ENCODE assay signal across 8 cellular contexts in genomic region chr7:7180725-7181428, GRCh38. TPM values are rescaled to one million over a fixed set of nuclear protein-coding genes. Genes with fewer than 3 reads are reported as not detected.
DNase-seq lines count a peak whose midpoint lies in the region; ATAC-seq and TF ChIP-seq lines count a peak whose summit lies in the region.

No MANE protein-coding gene starts in this region.

- POLR2A ChIA-PET in activated B cell treated with CpG ODN at 0.5 μM for 24 hours (lab: Charles Lee) = interaction anchor here (0.6 to 4.1 kb wide), 12 partner anchors 8 to 459 kb away, joined by 3 to 53 read pairs (median 24); partner anchors contain the start of genes MIOS and UMAD1

- H3K9me3 ChIP-seq in iPS-18a (ENCODE audit: control insufficient read depth, low read depth, low read length) = no peaks in the 10 kb centered on the region

- H3K27me3 Mint-ChIP-seq in activated B cell treated with CpG ODN at 0.5 μM for 24 hours = no peaks in the 10 kb centered on the region

- H3K9ac ChIP-seq in iPS-18a (ENCODE audit: low read length) = peak overlapping the region; percentile 92

- peaks cover 35% of the 10 kb centered on the region for H3K4me1 ChIP-seq in iPS-18a (ENCODE audit: control insufficient read depth, low read depth, low read length)

- CTCF ChIA-PET in activated B cell treated with CpG ODN at 0.5 μM for 24 hours (lab: Charles Lee) = interaction anchor here (0.6 to 2.6 kb wide), 11 partner anchors 21 to 500 kb away, joined by 3 to 25 read pairs (median 5); no protein-coding TSS in a partner anchor

- intact Hi-C loops in activated B cell treated with CpG ODN at 0.5 μM for 24 hours (cut with micrococcal nuclease) = loop anchor here (5.0 kb wide), 1 partner anchor 141 kb away; no protein-coding TSS in a partner anchor

- no peaks in the 10 kb centered on the region for H3K27me3 ChIP-seq in HL-60 (ENCODE audit: insufficient read depth, poor library complexity, severe bottlenecking)
- H3K27me3 ChIP-seq in iPS-18a (ENCODE audit: control insufficient read depth, insufficient read depth, low read length) = no peaks in the 10 kb centered on the region

- peak overlapping the region; percentile 99 for H3K4me3 Mint-ChIP-seq in activated B cell treated with CpG ODN at 0.5 μM for 24 hours
- peak overlapping the region; percentile 91 for H3K4me3 Mint-ChIP-seq in stimulated activated effector memory CD8-positive, alpha-beta T cell treated with anti-CD3 and anti-CD28 coated beads, Interleukin-12 subunit alpha, Interleukin-12 subunit beta, amount 100 ng/mL, for 72 hours

- peak overlapping the region; percentile 100 for H3K27ac Mint-ChIP-seq in activated B cell treated with CpG ODN at 0.5 μM for 24 hours
- H3K27ac Mint-ChIP-seq in stimulated activated effector memory CD8-positive, alpha-beta T cell treated with anti-CD3 and anti-CD28 coated beads, Interleukin-12 subunit alpha, Interleukin-12 subunit beta, amount 100 ng/mL, for 72 hours = peak overlapping the region; percentile 96

- no peak overlapping the region; the same call in 1 of the 2 replicates for H3K4me3 ChIP-seq in HL-60 (replicated peaks; ENCODE audit: insufficient read depth, low read length)
- H3K4me3 ChIP-seq in iPS-18a (ENCODE audit: low read length) = peak overlapping the region; percentile 87

- peaks cover 54% of the 10 kb centered on the region for H3K4me1 Mint-ChIP-seq in activated B cell treated with CpG ODN at 0.5 μM for 24 hours
- H3K4me1 Mint-ChIP-seq in stimulated activated effector memory CD8-positive, alpha-beta T cell treated with anti-CD3 and anti-CD28 coated beads, Interleukin-12 subunit alpha, Interleukin-12 subunit beta, amount 100 ng/mL, for 72 hours = peaks cover 28% of the 10 kb centered on the region

- H3K36me3 Mint-ChIP-seq in activated B cell treated with CpG ODN at 0.5 μM for 24 hours (ENCODE audit: low read depth) = peaks cover 31% of the 10 kb centered on the region
- peaks cover 14% of the 10 kb centered on the region for H3K36me3 Mint-ChIP-seq in stimulated activated effector memory CD8-positive, alpha-beta T cell treated with anti-CD3 and anti-CD28 coated beads, Interleukin-12 subunit alpha, Interleukin-12 subunit beta, amount 100 ng/mL, for 72 hours

- DNase-seq in HL-60 (ENCODE audit: low read depth in 1 of 2, low spot score in 1 of 2) = peak in 1 of 2 experiments; percentile 38
- no peak for DNase-seq in activated B cell treated with CpG ODN at 0.5 μM for 24 hours
- no peak for DNase-seq in stimulated activated effector memory CD8-positive, alpha-beta T cell treated with anti-CD3 and anti-CD28 coated beads, Interleukin-12 subunit alpha, Interleukin-12 subunit beta, amount 100 ng/mL, for 72 hours (ENCODE audit: low spot score in 2 of 2)
- DNase-seq in cortex of kidney (lab: John Stamatoyannopoulos, UW) = no peak
- DNase-seq in hypothalamus (lab: John Stamatoyannopoulos, UW) = no peak
- DNase-seq in GOT3 (lab: John Stamatoyannopoulos, UW) = no peak

- TF ChIP-seq CTCF in HL-60 (IDR thresholded peaks at IDR 0.05; ENCODE audit: insufficient read depth, low read length) (no peak), activated B cell treated with CpG ODN at 0.5 μM for 24 hours (IDR thresholded peaks at IDR 0.05) (no peak)

- H3K27ac ChIP-seq in HL-60 (replicated peaks) = peak overlapping the region; percentile 93
- H3K27ac ChIP-seq in iPS-18a (ENCODE audit: low read length) = no peak overlapping the region

- H3K36me3 ChIP-seq in iPS-18a (ENCODE audit: control insufficient read depth, low read depth, low read length) = peaks cover 9% of the 10 kb centered on the region

- ATAC-seq in activated B cell treated with CpG ODN at 0.5 μM for 24 hours (ENCODE audit: low read depth) (no peak), GM21526 (IDR thresholded peaks at IDR 0.05; ENCODE audit: low FRiP score, unreplicated experiment) (no peak)
- no peak for ATAC-seq in stimulated activated effector memory CD8-positive, alpha-beta T cell treated with anti-CD3 and anti-CD28 coated beads, Interleukin-12 subunit alpha, Interleukin-12 subunit beta, amount 100 ng/mL, for 72 hours

- H3K9me3 Mint-ChIP-seq in activated B cell treated with CpG ODN at 0.5 μM for 24 hours = no peaks in the 10 kb centered on the region
- H3K9me3 Mint-ChIP-seq in stimulated activated effector memory CD8-positive, alpha-beta T cell treated with anti-CD3 and anti-CD28 coated beads, Interleukin-12 subunit alpha, Interleukin-12 subunit beta, amount 100 ng/mL, for 72 hours = no peaks in the 10 kb centered on the region

RNA-seq across cellular contexts. Expression of gene C1GALT1, which starts 1.5 kb away (rescaled TPM):
- total RNA-seq in activated B cell treated with CpG ODN at 0.5 μM for 24 hours = 42.1 and 44.2 TPM in 2 replicates
